In the genomic region with DNA sequence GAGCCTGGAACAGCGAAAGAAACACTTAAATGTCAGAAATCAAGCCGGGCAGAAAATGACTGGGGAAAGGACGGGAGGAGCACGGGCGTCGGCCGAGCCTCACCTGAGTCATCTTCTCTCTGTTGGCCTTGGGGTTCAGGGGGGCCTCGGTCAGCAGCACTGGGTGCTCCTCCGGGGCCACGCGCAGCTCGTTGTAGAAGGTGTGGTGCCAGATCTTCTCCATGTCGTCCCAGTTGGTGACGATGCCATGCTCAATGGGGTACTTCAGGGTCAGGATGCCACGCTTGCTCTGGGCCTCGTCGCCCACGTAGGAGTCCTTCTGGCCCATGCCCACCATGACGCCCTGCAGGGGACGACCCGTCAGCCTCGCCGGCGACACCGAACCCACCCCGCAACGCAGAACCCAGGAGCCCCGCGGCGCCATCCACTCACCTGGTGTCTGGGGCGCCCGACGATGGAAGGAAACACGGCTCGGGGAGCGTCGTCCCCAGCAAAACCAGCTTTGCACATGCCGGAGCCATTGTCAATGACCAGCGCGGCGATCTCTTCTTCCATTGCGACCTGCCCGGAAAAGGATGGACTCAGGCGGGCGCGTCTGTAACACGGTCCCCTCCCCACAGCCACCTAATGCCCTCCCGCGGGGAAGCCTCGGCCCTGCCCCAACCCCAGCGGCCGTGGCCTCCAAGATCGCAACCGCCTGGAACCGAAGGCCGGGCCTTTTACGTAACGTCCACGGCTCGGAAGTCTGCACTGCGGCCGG, we compare ENCODE assay signal across 8 cellular contexts. TPM values are rescaled to one million over a fixed set of nuclear protein-coding genes. Genes with fewer than 3 reads are reported as not detected.
A peak's percentile ranks its signal among the peaks of the same experiment; 100 is the strongest.
DNase-seq lines count a peak whose midpoint lies in the region; ATAC-seq and TF ChIP-seq lines count a peak whose summit lies in the region.

No MANE protein-coding gene starts in this region.

- no peaks in the 10 kb centered on the region for H3K9me3 Mint-ChIP-seq in T-cell

- peak; percentile 64 for DNase-seq in Right ventricle myocardium inferior (ENCODE audit: missing footprints)
- no peak for DNase-seq in cardiac septum (ENCODE audit: low spot score)
- peak in 9 of 34 experiments; percentile 20 to 45 (median 30) for DNase-seq in T-cell
- peak; percentile 72 for DNase-seq in coronary artery (ENCODE audit: low spot score)
- DNase-seq in mucosa of descending colon = peak; percentile 46 to 63 (median 63)
- no peak for DNase-seq in transverse colon
- no peak for DNase-seq in NCI-H446 treated with DMSO at 0.1 percent for 48 hours (lab: John Stamatoyannopoulos, UW)
- DNase-seq in iPS-NIHi7 (ENCODE audit: extremely low spot score) = no peak

- POLR2A ChIA-PET in T-cell (lab: Charles Lee) = no interaction called here

- WGBS in transverse colon (ENCODE audit: low coverage in 1 of 2), 2 donors = 0 to 1% methylated on average over 2 to 34 of the region's 62 CpGs

- H3K4me3 Mint-ChIP-seq in T-cell = peak overlapping the region; percentile 95 to 98 (median 98)

- H3K36me3 ChIP-seq in mucosa of descending colon (ENCODE audit: low read depth) = no peaks in the 10 kb centered on the region
- peaks cover 0 to 24% (median 17%) of the 10 kb centered on the region in 4 donors for H3K36me3 ChIP-seq in transverse colon

- peak overlapping the region; percentile 97 for H3K4me3 ChIP-seq in coronary artery
- H3K4me3 ChIP-seq in mucosa of descending colon = peak overlapping the region; percentile 98
- peak overlapping the region; percentile 58 to 87 (median 84) for H3K4me3 ChIP-seq in transverse colon

- H3K9me3 ChIP-seq in mucosa of descending colon (no peaks in the 10 kb centered on the region), transverse colon (no peaks in the 10 kb centered on the region)

- peak overlapping the region; percentile 93 to 96 for H3K27ac Mint-ChIP-seq in T-cell

- peaks cover 28% of the 10 kb centered on the region for H3K4me1 ChIP-seq in mucosa of descending colon (ENCODE audit: low read depth)
- H3K4me1 ChIP-seq in transverse colon = peaks cover 21 to 42% (median 30%) of the 10 kb centered on the region in 4 donors

- peaks cover 35% of the 10 kb centered on the region for H3K36me3 Mint-ChIP-seq in T-cell

- H3K27ac ChIP-seq in coronary artery (peak overlapping the region; percentile 99), transverse colon (peak overlapping the region; percentile 99 to 100 (median 100))

- H3K4me1 Mint-ChIP-seq in T-cell = peaks cover 44 to 59% (median 57%) of the 10 kb centered on the region in 3 donors

- TF ChIP-seq POLR2A in transverse colon (IDR thresholded peaks at IDR 0.05) = no peak

- H3K27me3 ChIP-seq in transverse colon = no peaks in the 10 kb centered on the region

- no peaks in the 10 kb centered on the region for H3K27me3 Mint-ChIP-seq in T-cell

- in situ Hi-C loops in transverse colon (cut with MboI; ENCODE audit: low pct_ligation_motif_present in 1 of 4, low pct_unique_long_range_greater_than_20kb in 1 of 4, low sequenced_read_pairs in 3 of 4) = no loop called here

- TF ChIP-seq CTCF in coronary artery (IDR thresholded peaks at IDR 0.05) (no peak), mucosa of descending colon (IDR thresholded peaks at IDR 0.05) (no peak), transverse colon (IDR thresholded peaks at IDR 0.05) (no peak)

- ATAC-seq in Right ventricle myocardium inferior (no peak), T-cell (replicated peaks in 1 of 4) (peak in 1 of 4 experiments; percentile 0), mucosa of descending colon (no peak)

- TF ChIP-seq EP300 in transverse colon (IDR thresholded peaks at IDR 0.05; ENCODE audit: low read depth) = no peak

- intact Hi-C loops in Right ventricle myocardium inferior (cut with DNase I) (loop anchor here (5.0 kb wide), 1 partner anchor 90 kb away; no protein-coding TSS in a partner anchor), cardiac septum (cut with DNase I) (loop anchor here (2.0 kb wide), 1 partner anchor 117 kb away; the partner anchor contains the start of gene BAHCC1), mucosa of descending colon (cut with DNase I, micrococcal nuclease) (loop anchor here in 1 of 2 donors (10.0 kb wide), 1 partner anchor 117 kb away; the partner anchor contains the start of gene BAHCC1), transverse colon (cut with DNase I; ENCODE audit: low total_unique reads) (no loop called here)

- CTCF ChIA-PET in T-cell (lab: Charles Lee) = no interaction called here

RNA-seq across cellular contexts. Expression of gene ACTG1, which starts 0.6 kb away (rescaled TPM):
- total RNA-seq in Right ventricle myocardium inferior (468 TPM), cardiac septum (634 TPM), T-cell (1,000 to 10,000 TPM; 1,183 to 1,383 (median 1,262) TPM), mucosa of descending colon (1,000 to 10,000 TPM; 1,922 to 4,060 (median 3,184) TPM), transverse colon (1,000 to 10,000 TPM; 2,099 to 4,882 (median 4,009) TPM)

RNA-seq across cellular contexts. Expression of gene FSCN2, which starts 16.2 kb away (rescaled TPM):
- total RNA-seq in Right ventricle myocardium inferior (0.19 TPM), cardiac septum (1.1 TPM), T-cell (1 to 10 TPM in 3 of 5 donors, under 1 TPM in 2; 0.91 to 4.2 (median 1.2) TPM), mucosa of descending colon (1 to 10 TPM; 1.6 to 4.0 (median 2.5) TPM), transverse colon (10 to 100 TPM in 2 of 4 donors, 1 to 10 TPM in 2; 2.3 to 36.4 (median 17.2) TPM)

RNA-seq across cellular contexts. Expression of gene FAAP100, which starts 40.2 kb away (rescaled TPM):
- total RNA-seq in Right ventricle myocardium inferior (14.8 TPM), cardiac septum (13.6 TPM), T-cell (10 to 100 TPM; 31.7 to 62.1 (median 59.0) TPM), mucosa of descending colon (10 to 100 TPM; 23.2 to 28.9 (median 25.0) TPM), transverse colon (10 to 100 TPM; 26.2 to 90.5 (median 37.4) TPM)

Comparison
In these comparisons a context has a peak if more than half of its experiments do, and no peak if none do; other contexts are left out.
1. DNase-seq: peak in Right ventricle myocardium inferior (single experiment), coronary artery (single experiment) and mucosa of descending colon (3 of 3); none in cardiac septum (single experiment), transverse colon (single experiment), NCI-H446 treated with DMSO at 0.1 percent for 48 hours (single experiment) and iPS-NIHi7 (single experiment).
2. Peak in every context shown above with its lines, with median percentiles within 50 percentile points of each other: H3K4me3 ChIP-seq.